24 cellular contexts compared by ENCODE assay signal in the genomic region with DNA sequence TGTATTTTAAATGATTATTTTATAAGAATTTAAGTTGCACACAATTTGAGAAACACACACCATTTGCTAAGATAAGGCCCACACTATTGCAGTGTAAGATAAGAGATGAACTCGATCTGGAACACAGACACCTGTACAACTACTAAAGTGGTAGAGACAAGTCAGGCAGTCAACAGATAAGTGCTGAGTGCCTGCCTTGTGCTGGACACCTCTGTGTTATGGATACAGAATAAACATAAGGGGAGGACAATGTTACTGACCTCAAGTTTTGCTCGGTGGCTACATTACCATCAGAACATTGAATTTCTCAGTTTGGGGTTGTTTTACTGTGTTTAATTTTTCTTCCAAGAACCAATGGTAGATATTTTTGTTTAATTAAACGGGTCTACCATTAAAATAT.
"Had no signal": no experiment of that assay in that cellular context is flagged by ENCODE, and none has a peak within 500 bp of the region (broad histone marks: within the 10 kb centered on the region; RNA-seq: fewer than 3 reads in every experiment).

No MANE protein-coding gene starts in this region.

- H3K27me3 ChIP-seq: hepatocyte, neural progenitor cell, neutrophil, sigmoid colon, spleen, suprapubic skin, tibial artery, upper lobe of right lung had no signal

- H3K27ac ChIP-seq: hepatocyte, lower lobe of right lung, neural progenitor cell, neutrophil, parathyroid adenoma, psoas muscle, sigmoid colon, spleen, suprapubic skin, thoracic aorta, tibial artery, upper lobe of right lung had no signal

- H3K4me3 ChIP-seq: hepatocyte, lower lobe of right lung, neural progenitor cell, psoas muscle, sigmoid colon, spleen, suprapubic skin, thoracic aorta, tibial artery, upper lobe of right lung had no signal

- DNase-seq: head of caudate nucleus; islet precursor cell; lower lobe of right lung; mammary epithelial cell; mesenchymal stem cell; naive B cell; natural killer cell; nephron progenitor cell; occipital lobe; psoas muscle; sigmoid colon; small intestine; spleen; stimulated activated CD4-positive, alpha-beta T cell treated with anti-CD3 and anti-CD28 coated beads, Interleukin-4, amount 100 ng/mL, for 24 hours; stimulated activated naive CD4-positive, alpha-beta T cell; tibial artery; upper lobe of right lung had no signal

- ATAC-seq: lower lobe of right lung; natural killer cell; psoas muscle; stimulated activated effector memory CD8-positive, alpha-beta T cell treated with anti-CD3 and anti-CD28 coated beads, Interleukin-12 subunit alpha, Interleukin-12 subunit beta, amount 100 ng/mL, for 72 hours; upper lobe of right lung had no signal

- H3K36me3 ChIP-seq: lower lobe of right lung, neural progenitor cell, neutrophil, sigmoid colon, spleen, suprapubic skin, thoracic aorta, tibial artery, upper lobe of right lung had no signal

- H3K4me1 ChIP-seq: lower lobe of right lung, psoas muscle, sigmoid colon, spleen, suprapubic skin, tibial artery, upper lobe of right lung had no signal

- H3K9ac ChIP-seq: neural progenitor cell, parathyroid adenoma had no signal

- H3K9me3 ChIP-seq: lower lobe of right lung, neutrophil, psoas muscle, sigmoid colon, spleen, suprapubic skin, thoracic aorta, tibial artery, upper lobe of right lung had no signal
